ENCODE assay signal across 1 cellular context in genomic region chr20:1761116-1761515, GRCh38.
TF ChIP-seq lines count a peak whose summit lies in the region.

No MANE protein-coding gene starts in this region.

TF ChIP-seq in SK-N-SH, 30 proteins besides CTCF, POLR2A, EP300 and RAD21 (continued from another document):
- TF ChIP-seq JUND (IDR thresholded peaks at IDR 0.05): peak; percentile 60; the same call in 1 of the 2 replicates
